8 cellular contexts compared by ENCODE assay signal in genomic region chr4:7206856-7207567, GRCh38. TPM values are rescaled to one million over a fixed set of nuclear protein-coding genes. Genes with fewer than 3 reads are reported as not detected.
A peak's percentile ranks its signal among the peaks of the same experiment; 100 is the strongest.
DNase-seq lines count a peak whose midpoint lies in the region; ATAC-seq and TF ChIP-seq lines count a peak whose summit lies in the region.

No MANE protein-coding gene starts in this region.

- peak overlapping the region; percentile 95 for H3K27ac ChIP-seq in smooth muscle cell (ENCODE audit: low read depth)

- H3K27ac Mint-ChIP-seq in brain = peak overlapping the region; percentile 81 to 96 (median 90)
- no peak overlapping the region for H3K27ac Mint-ChIP-seq in activated CD8-positive, alpha-beta memory T cell treated with anti-CD3 and anti-CD28 coated beads, Interleukin-2, amount 10 ng/mL, durations not matched to agents 7 days and 5 days

- no peaks in the 10 kb centered on the region for H3K27me3 ChIP-seq in smooth muscle cell (ENCODE audit: low read depth)

- no peak for ATAC-seq in activated CD8-positive, alpha-beta memory T cell treated with anti-CD3 and anti-CD28 coated beads, Interleukin-2, amount 10 ng/mL, durations not matched to agents 7 days and 5 days
- no peak for ATAC-seq in GM21526 (IDR thresholded peaks at IDR 0.05; ENCODE audit: low FRiP score, unreplicated experiment)

- peaks cover 48% of the 10 kb centered on the region for H3K4me1 ChIP-seq in smooth muscle cell (ENCODE audit: low read depth)

- no peaks in the 10 kb centered on the region for H3K9me3 Mint-ChIP-seq in brain
- no peaks in the 10 kb centered on the region for H3K9me3 Mint-ChIP-seq in activated CD8-positive, alpha-beta memory T cell treated with anti-CD3 and anti-CD28 coated beads, Interleukin-2, amount 10 ng/mL, durations not matched to agents 7 days and 5 days (ENCODE audit: low read depth)

- no peak overlapping the region for H2AFZ ChIP-seq in smooth muscle cell (ENCODE audit: low read depth)

- H3F3A ChIP-seq in smooth muscle cell (ENCODE audit: low read depth) = peaks cover 21% of the 10 kb centered on the region

- no peaks in the 10 kb centered on the region for H4K20me1 ChIP-seq in smooth muscle cell (ENCODE audit: low read depth)

- peak overlapping the region in 4 of 5 experiments; percentile 9 to 60 (median 32) for H3K4me3 Mint-ChIP-seq in brain
- no peak overlapping the region for H3K4me3 Mint-ChIP-seq in activated CD8-positive, alpha-beta memory T cell treated with anti-CD3 and anti-CD28 coated beads, Interleukin-2, amount 10 ng/mL, durations not matched to agents 7 days and 5 days

- peaks cover 9% of the 10 kb centered on the region for H3K27me3 Mint-ChIP-seq in brain
- H3K27me3 Mint-ChIP-seq in activated CD8-positive, alpha-beta memory T cell treated with anti-CD3 and anti-CD28 coated beads, Interleukin-2, amount 10 ng/mL, durations not matched to agents 7 days and 5 days = peaks cover 9% of the 10 kb centered on the region

- no peaks in the 10 kb centered on the region for H3K36me3 Mint-ChIP-seq in brain
- H3K36me3 Mint-ChIP-seq in activated CD8-positive, alpha-beta memory T cell treated with anti-CD3 and anti-CD28 coated beads, Interleukin-2, amount 10 ng/mL, durations not matched to agents 7 days and 5 days = no peaks in the 10 kb centered on the region

- peak; percentile 41 for DNase-seq in HCEC 1CT
- peak; percentile 96 for DNase-seq in islet precursor cell
- DNase-seq in smooth muscle cell (lab: John Stamatoyannopoulos, UW; ENCODE audit: unreplicated experiment) = peak; percentile 50
- no peak for DNase-seq in COR-L47 (lab: John Stamatoyannopoulos, UW)
- DNase-seq in epidermal melanocyte (ENCODE audit: insufficient read length, low spot score) = no peak
- DNase-seq in activated CD8-positive, alpha-beta memory T cell treated with anti-CD3 and anti-CD28 coated beads, Interleukin-2, amount 10 ng/mL, durations not matched to agents 7 days and 5 days = no peak

- H3K4me2 ChIP-seq in smooth muscle cell = peak overlapping the region; percentile 46

- WGBS in smooth muscle cell (ENCODE audit: low lambda C conversion rate) = 24% methylated on average over 20 of the region's 21 CpGs

- TF ChIP-seq CTCF in brain (conservative IDR thresholded peaks at IDR 0.05) (no peak), smooth muscle cell (IDR thresholded peaks at IDR 0.05; ENCODE audit: borderline replicate concordance, insufficient read depth, poor library complexity, severe bottlenecking) (no peak)

- no peaks in the 10 kb centered on the region for H3K9me3 ChIP-seq in smooth muscle cell (replicated peaks; ENCODE audit: low read depth)

- no peak overlapping the region for H3K4me3 ChIP-seq in smooth muscle cell

- H3K9ac ChIP-seq in smooth muscle cell (ENCODE audit: low read depth) = peak overlapping the region; percentile 52

- CTCF ChIA-PET in activated CD8-positive, alpha-beta memory T cell treated with anti-CD3 and anti-CD28 coated beads, Interleukin-2, amount 10 ng/mL, durations not matched to agents 7 days and 5 days (lab: Charles Lee) = no interaction called here

- no peaks in the 10 kb centered on the region for H3K36me3 ChIP-seq in smooth muscle cell (ENCODE audit: low read depth)

- H3K79me2 ChIP-seq in smooth muscle cell (ENCODE audit: low read depth) = no peaks in the 10 kb centered on the region

- peaks cover 75% of the 10 kb centered on the region for H3K4me1 Mint-ChIP-seq in brain
- no peaks in the 10 kb centered on the region for H3K4me1 Mint-ChIP-seq in activated CD8-positive, alpha-beta memory T cell treated with anti-CD3 and anti-CD28 coated beads, Interleukin-2, amount 10 ng/mL, durations not matched to agents 7 days and 5 days

RNA-seq across cellular contexts. Expression of gene SORCS2, which starts 14.7 kb away (rescaled TPM):
- polyA plus RNA-seq in brain (ENCODE audit: insufficient read depth, low read depth, low replicate concordance) = 18.8 TPM
- 3.9 and 9.3 TPM in 2 replicates for total RNA-seq in smooth muscle cell
- polyA plus RNA-seq in smooth muscle cell = 5.2 and 5.9 TPM in 2 replicates
- under 1 TPM; 0.05 to 0.06 TPM for total RNA-seq in activated CD8-positive, alpha-beta memory T cell treated with anti-CD3 and anti-CD28 coated beads, Interleukin-2, amount 10 ng/mL, durations not matched to agents 7 days and 5 days

Comparison
In these comparisons a context has a peak if more than half of its experiments do, and no peak if none do; other contexts are left out.
1. DNase-seq: peak in HCEC 1CT (single experiment), islet precursor cell (single experiment) and smooth muscle cell (single experiment); none in COR-L47 (single experiment), epidermal melanocyte (single experiment) and activated CD8-positive, alpha-beta memory T cell treated with anti-CD3 and anti-CD28 coated beads, Interleukin-2, amount 10 ng/mL, durations not matched to agents 7 days and 5 days (single experiment).